ENCODE assay signal across 9 cellular contexts in the genomic region with DNA sequence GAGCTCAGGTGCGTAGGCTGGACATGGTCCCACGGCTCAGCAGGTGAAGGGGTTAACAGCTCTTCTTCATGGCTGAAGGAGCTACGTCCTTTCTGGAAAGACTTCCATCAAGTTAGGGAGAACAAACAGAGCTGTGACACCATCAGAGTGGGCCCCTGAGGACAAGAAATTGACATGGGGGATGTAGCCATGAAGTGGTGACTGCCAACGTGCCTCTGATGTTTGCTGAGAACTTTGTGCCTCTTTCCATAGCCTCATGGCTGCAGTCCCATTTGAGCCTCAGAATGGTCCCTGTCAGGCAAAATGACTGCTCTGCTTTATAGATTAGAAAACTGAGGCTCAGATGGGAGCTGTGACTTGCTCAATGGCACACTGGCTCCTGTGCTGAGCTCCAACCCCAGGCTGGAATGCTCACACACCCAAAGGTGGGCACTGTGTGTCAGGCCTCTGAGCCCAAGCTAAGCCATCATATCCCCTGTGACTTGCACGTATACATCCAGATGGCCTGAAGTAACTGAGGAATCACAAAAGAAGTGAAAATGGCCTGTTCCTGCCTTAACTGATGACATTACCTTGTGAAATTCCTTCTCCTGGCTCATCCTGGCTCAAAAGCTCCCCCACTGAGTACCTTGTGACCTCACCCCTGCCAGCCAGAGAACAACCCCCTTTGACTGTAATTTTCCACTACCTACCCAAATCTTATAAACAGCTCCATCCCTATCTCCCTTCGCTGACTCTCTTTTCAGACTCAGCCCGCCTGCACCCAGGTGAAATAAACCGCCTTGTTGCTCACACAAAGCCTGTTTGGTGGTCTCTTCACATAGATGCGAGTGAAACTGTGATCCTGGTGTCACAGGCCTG. TPM values are rescaled to one million over a fixed set of nuclear protein-coding genes. Genes with fewer than 3 reads are reported as not detected.
"Had no signal": no experiment of that assay in that cellular context is flagged by ENCODE, and none has a peak within 500 bp of the region (broad histone marks: within the 10 kb centered on the region; RNA-seq: fewer than 3 reads in every experiment).

No MANE protein-coding gene starts in this region.

RNA-seq across cellular contexts. Expression of a gene that starts 29.8 kb away (rescaled TPM):
- total RNA-seq: activated T-cell treated with anti-CD3 and anti-CD28 coated beads, Interleukin-2, amount 50 U/mL, for 4 hours; body of pancreas; hepatocyte; left cardiac atrium; lung; mucosa of gallbladder; right atrium auricular region; upper lobe of left lung had no signal
- polyA plus RNA-seq: esophagus, hepatocyte, lung had no signal

RNA-seq across cellular contexts. Expression of a gene that starts 33.1 kb away (rescaled TPM):
- total RNA-seq: body of pancreas, left cardiac atrium, right atrium auricular region had no signal

RNA-seq across cellular contexts. Expression of a gene that starts 57.0 kb away (rescaled TPM):
- total RNA-seq: activated T-cell treated with anti-CD3 and anti-CD28 coated beads, Interleukin-2, amount 50 U/mL, for 4 hours; body of pancreas; hepatocyte; left cardiac atrium; lung; mucosa of gallbladder; right atrium auricular region; upper lobe of left lung had no signal
- polyA plus RNA-seq: esophagus, hepatocyte, lung had no signal
